In genomic region chr18:22933206-22933957, GRCh38 we compare ENCODE assay signal across 8 cellular contexts. TPM values are rescaled to one million over a fixed set of nuclear protein-coding genes. Genes with fewer than 3 reads are reported as not detected.
A peak's percentile ranks its signal among the peaks of the same experiment; 100 is the strongest.
DNase-seq lines count a peak whose midpoint lies in the region; ATAC-seq and TF ChIP-seq lines count a peak whose summit lies in the region.

Gene RBBP8 (plus strand): TSS chr18:22933328. CDS start chr18:22936852, 3,524 bp downstream.

- H3K4me3 ChIP-seq in AG10803 (ENCODE audit: low read length): peak within 1 kb of the TSS; percentile 94
- peak within 1 kb of the TSS; percentile 77 for H3K4me3 ChIP-seq in kidney epithelial cell (ENCODE audit: low read depth, low read length)

- peak; percentile 83 for ATAC-seq in GM19025 (IDR thresholded peaks at IDR 0.05; ENCODE audit: low read depth, unreplicated experiment)
- peak; percentile 81 for ATAC-seq in HG03280 (IDR thresholded peaks at IDR 0.05; ENCODE audit: unreplicated experiment)

- DNase-seq in AG10803 (ENCODE audit: low read depth) (peak; percentile 66), NCI-H446 treated with DMSO at 0.1 percent for 48 hours (lab: John Stamatoyannopoulos, UW) (peak; percentile 59), cerebellum (ENCODE audit: low spot score) (peak; percentile 86), kidney epithelial cell (ENCODE audit: low read depth) (no peak)
- DNase-seq in activated CD4-positive, alpha-beta T cell treated with anti-CD3 and anti-CD28 coated beads for 24 hours (ENCODE audit: low read depth in 2 of 2): peak; percentile 73 to 75
- peak; percentile 61 to 72 for DNase-seq in stimulated activated CD4-positive, alpha-beta T cell treated with anti-CD3 and anti-CD28 coated beads, Interleukin-15, amount 100 ng/mL, for 48 hours (ENCODE audit: low read depth in 2 of 2)

- TF ChIP-seq CTCF in AG10803 (conservative IDR thresholded peaks at IDR 0.05; ENCODE audit: low read length): no peak
- no peak for TF ChIP-seq CTCF in kidney epithelial cell (IDR thresholded peaks at IDR 0.05; ENCODE audit: insufficient read depth, low read length, poor library complexity, severe bottlenecking)

- no peaks in the 10 kb centered on the region for H3K36me3 ChIP-seq in kidney epithelial cell (ENCODE audit: control insufficient read depth, insufficient read depth, low read length)

- H3K27me3 ChIP-seq in kidney epithelial cell (ENCODE audit: control insufficient read depth, insufficient read depth, low read length): no peaks in the 10 kb centered on the region

RNA-seq across cellular contexts. Expression of gene RBBP8, which starts in this region (rescaled TPM):
- total RNA-seq in cerebellum: 19.3 TPM
- total RNA-seq in kidney epithelial cell: 44.0 and 51.4 TPM in 2 replicates
